1 cellular context compared by ENCODE assay signal in genomic region chr7:100544386-100544785, GRCh38.
A peak's percentile ranks its signal among the peaks of the same experiment; 100 is the strongest.
TF ChIP-seq lines count a peak whose summit lies in the region.

No MANE protein-coding gene starts in this region.

TF ChIP-seq in HepG2, 621 proteins besides CTCF, POLR2A, EP300 and RAD21 (continued from another document and continues in another):
- TF ChIP-seq KMT2A (CRISPR knock-in tag; IDR thresholded peaks at IDR 0.05) (no peak), CCDC6 (CRISPR knock-in tag; IDR thresholded peaks at IDR 0.05) (no peak), JUN (CRISPR knock-in tag; IDR thresholded peaks at IDR 0.05) (no peak), ATF1 (CRISPR knock-in tag; IDR thresholded peaks at IDR 0.05) (no peak), TBP (CRISPR knock-in tag; IDR thresholded peaks at IDR 0.05) (no peak), ZNF329 (CRISPR knock-in tag; IDR thresholded peaks at IDR 0.05; ENCODE audit: low read depth) (no peak), BORCS8-MEF2B (CRISPR knock-in tag; IDR thresholded peaks at IDR 0.05) (no peak), CERS6 (CRISPR knock-in tag; IDR thresholded peaks at IDR 0.05) (no peak), ELK4 (CRISPR knock-in tag; IDR thresholded peaks at IDR 0.05; ENCODE audit: borderline replicate concordance) (no peak), ZNF446 (CRISPR knock-in tag; IDR thresholded peaks at IDR 0.05) (no peak), ZFP90 (CRISPR knock-in tag; IDR thresholded peaks at IDR 0.05; ENCODE audit: borderline replicate concordance) (no peak), THRA (CRISPR knock-in tag; IDR thresholded peaks at IDR 0.05; ENCODE audit: borderline replicate concordance) (no peak), NCOR1 (IDR thresholded peaks at IDR 0.05; ENCODE audit: borderline replicate concordance, low read length) (no peak), ZNF451 (CRISPR knock-in tag; IDR thresholded peaks at IDR 0.05) (no peak), ZNF263 (CRISPR knock-in tag; IDR thresholded peaks at IDR 0.05) (no peak), NR2F6 (IDR thresholded peaks at IDR 0.05) (peak; percentile 92), NR2F6 (CRISPR knock-in tag; IDR thresholded peaks at IDR 0.05) (peak; percentile 96), SRY (CRISPR knock-in tag; IDR thresholded peaks at IDR 0.05) (no peak), RARG (CRISPR knock-in tag; IDR thresholded peaks at IDR 0.05; ENCODE audit: low read depth) (no peak), KAT7 (CRISPR knock-in tag; IDR thresholded peaks at IDR 0.05; ENCODE audit: borderline replicate concordance) (no peak), RBM22 (optimal IDR thresholded peaks at IDR 0.05; ENCODE audit: low read length) (no peak), ZNF777 (CRISPR knock-in tag; IDR thresholded peaks at IDR 0.05) (no peak), ZNF597 (CRISPR knock-in tag; IDR thresholded peaks at IDR 0.05) (no peak), ARNTL (CRISPR knock-in tag; IDR thresholded peaks at IDR 0.05) (0 out of 2 replicates have a peak, but pooled peaks have one; percentile 43), ASH2L (IDR thresholded peaks at IDR 0.05; ENCODE audit: insufficient read length, low read depth, low read length) (no peak), THYN1 (CRISPR knock-in tag; IDR thresholded peaks at IDR 0.05; ENCODE audit: borderline replicate concordance, low read depth) (no peak), REL (CRISPR knock-in tag; conservative IDR thresholded peaks at IDR 0.05) (no peak), FOXP4 (CRISPR knock-in tag; IDR thresholded peaks at IDR 0.05) (peak; percentile 46; the same call in 1 of the 2 replicates), MYC (CRISPR knock-in tag; IDR thresholded peaks at IDR 0.05; ENCODE audit: borderline replicate concordance) (no peak), ZNF331 (CRISPR knock-in tag; IDR thresholded peaks at IDR 0.05) (peak; percentile 57; the same call in 1 of the 2 replicates), KLF6 (CRISPR knock-in tag; IDR thresholded peaks at IDR 0.05) (no peak), KDM4B (CRISPR knock-in tag; IDR thresholded peaks at IDR 0.05) (no peak), ZNF124 (CRISPR knock-in tag; IDR thresholded peaks at IDR 0.05) (no peak), NR2C2 (CRISPR knock-in tag; IDR thresholded peaks at IDR 0.05; ENCODE audit: borderline replicate concordance) (no peak), SP4 (CRISPR knock-in tag; IDR thresholded peaks at IDR 0.05) (no peak), ZNF609 (CRISPR knock-in tag; IDR thresholded peaks at IDR 0.05; ENCODE audit: borderline replicate concordance) (peak; percentile 68; the same call in 1 of the 2 replicates), MED1 (CRISPR knock-in tag; IDR thresholded peaks at IDR 0.05) (peak; percentile 88), WIZ (CRISPR knock-in tag; IDR thresholded peaks at IDR 0.05) (no peak), STAT6 (CRISPR knock-in tag; IDR thresholded peaks at IDR 0.05; ENCODE audit: borderline replicate concordance) (no peak), ZNF891 (CRISPR knock-in tag; IDR thresholded peaks at IDR 0.05) (no peak), SYNCRIP (IDR thresholded peaks at IDR 0.05; ENCODE audit: insufficient read depth, low read depth, low read length) (no peak), SKI (IDR thresholded peaks at IDR 0.05; ENCODE audit: partially characterized antibody) (no peak), RBAK (CRISPR knock-in tag; IDR thresholded peaks at IDR 0.05) (no peak), HOXA9 (CRISPR knock-in tag; IDR thresholded peaks at IDR 0.05; ENCODE audit: borderline replicate concordance) (no peak), ZNF83 (CRISPR knock-in tag; IDR thresholded peaks at IDR 0.05; ENCODE audit: borderline replicate concordance) (no peak), AGO2 (optimal IDR thresholded peaks at IDR 0.05; ENCODE audit: low read depth, low read length) (no peak)
- TF ChIP-seq, protein P1, sequence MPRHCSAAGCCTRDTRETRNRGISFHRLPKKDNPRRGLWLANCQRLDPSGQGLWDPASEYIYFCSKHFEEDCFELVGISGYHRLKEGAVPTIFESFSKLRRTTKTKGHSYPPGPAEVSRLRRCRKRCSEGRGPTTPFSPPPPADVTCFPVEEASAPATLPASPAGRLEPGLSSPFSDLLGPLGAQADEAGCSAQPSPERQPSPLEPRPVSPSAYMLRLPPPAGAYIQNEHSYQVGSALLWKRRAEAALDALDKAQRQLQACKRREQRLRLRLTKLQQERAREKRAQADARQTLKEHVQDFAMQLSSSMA (CRISPR knock-in tag; IDR thresholded peaks at IDR 0.05), result no peak
- TF ChIP-seq, protein P2, sequence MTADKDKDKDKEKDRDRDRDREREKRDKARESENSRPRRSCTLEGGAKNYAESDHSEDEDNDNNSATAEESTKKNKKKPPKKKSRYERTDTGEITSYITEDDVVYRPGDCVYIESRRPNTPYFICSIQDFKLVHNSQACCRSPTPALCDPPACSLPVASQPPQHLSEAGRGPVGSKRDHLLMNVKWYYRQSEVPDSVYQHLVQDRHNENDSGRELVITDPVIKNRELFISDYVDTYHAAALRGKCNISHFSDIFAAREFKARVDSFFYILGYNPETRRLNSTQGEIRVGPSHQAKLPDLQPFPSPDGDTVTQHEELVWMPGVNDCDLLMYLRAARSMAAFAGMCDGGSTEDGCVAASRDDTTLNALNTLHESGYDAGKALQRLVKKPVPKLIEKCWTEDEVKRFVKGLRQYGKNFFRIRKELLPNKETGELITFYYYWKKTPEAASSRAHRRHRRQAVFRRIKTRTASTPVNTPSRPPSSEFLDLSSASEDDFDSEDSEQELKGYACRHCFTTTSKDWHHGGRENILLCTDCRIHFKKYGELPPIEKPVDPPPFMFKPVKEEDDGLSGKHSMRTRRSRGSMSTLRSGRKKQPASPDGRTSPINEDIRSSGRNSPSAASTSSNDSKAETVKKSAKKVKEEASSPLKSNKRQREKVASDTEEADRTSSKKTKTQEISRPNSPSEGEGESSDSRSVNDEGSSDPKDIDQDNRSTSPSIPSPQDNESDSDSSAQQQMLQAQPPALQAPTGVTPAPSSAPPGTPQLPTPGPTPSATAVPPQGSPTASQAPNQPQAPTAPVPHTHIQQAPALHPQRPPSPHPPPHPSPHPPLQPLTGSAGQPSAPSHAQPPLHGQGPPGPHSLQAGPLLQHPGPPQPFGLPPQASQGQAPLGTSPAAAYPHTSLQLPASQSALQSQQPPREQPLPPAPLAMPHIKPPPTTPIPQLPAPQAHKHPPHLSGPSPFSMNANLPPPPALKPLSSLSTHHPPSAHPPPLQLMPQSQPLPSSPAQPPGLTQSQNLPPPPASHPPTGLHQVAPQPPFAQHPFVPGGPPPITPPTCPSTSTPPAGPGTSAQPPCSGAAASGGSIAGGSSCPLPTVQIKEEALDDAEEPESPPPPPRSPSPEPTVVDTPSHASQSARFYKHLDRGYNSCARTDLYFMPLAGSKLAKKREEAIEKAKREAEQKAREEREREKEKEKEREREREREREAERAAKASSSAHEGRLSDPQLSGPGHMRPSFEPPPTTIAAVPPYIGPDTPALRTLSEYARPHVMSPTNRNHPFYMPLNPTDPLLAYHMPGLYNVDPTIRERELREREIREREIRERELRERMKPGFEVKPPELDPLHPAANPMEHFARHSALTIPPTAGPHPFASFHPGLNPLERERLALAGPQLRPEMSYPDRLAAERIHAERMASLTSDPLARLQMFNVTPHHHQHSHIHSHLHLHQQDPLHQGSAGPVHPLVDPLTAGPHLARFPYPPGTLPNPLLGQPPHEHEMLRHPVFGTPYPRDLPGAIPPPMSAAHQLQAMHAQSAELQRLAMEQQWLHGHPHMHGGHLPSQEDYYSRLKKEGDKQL (CRISPR knock-in tag; IDR thresholded peaks at IDR 0.05; ENCODE audit: low read depth), result no peak; the same call in 1 of the 2 replicates
